9 cellular contexts compared by ENCODE assay signal in genomic region chr1:180881806-180882509, GRCh38. TPM values are rescaled to one million over a fixed set of nuclear protein-coding genes. Genes with fewer than 3 reads are reported as not detected.
A peak's percentile ranks its signal among the peaks of the same experiment; 100 is the strongest.
DNase-seq lines count a peak whose midpoint lies in the region; ATAC-seq and TF ChIP-seq lines count a peak whose summit lies in the region.
"Had no signal": no experiment of that assay in that cellular context is flagged by ENCODE, and none has a peak within 500 bp of the region (broad histone marks: within the 10 kb centered on the region; RNA-seq: fewer than 3 reads in every experiment).

No MANE protein-coding gene starts in this region.

- peak overlapping the region; percentile 19 for H3K27ac Mint-ChIP-seq in activated T-helper 17 cell treated with anti-CD3 and anti-CD28 coated beads, Interleukin-2, amount 50 U/mL, for 72 hours
- H3K27ac Mint-ChIP-seq in stimulated activated naive B cell treated with anti-CD40 and anti-IgM and Interleukin-4, amounts not matched to agents 10 μg/mL and 1 μg/mL and 100 μg/mL, for 72 hours: no peak overlapping the region
- H3K27ac Mint-ChIP-seq in stimulated activated memory B cell treated with anti-CD40 and anti-IgM and Interleukin-4, amounts not matched to agents 10 μg/mL and 1 μg/mL and 100 μg/mL, for 72 hours: no peak overlapping the region
- H3K27ac Mint-ChIP-seq: activated B cell treated with CpG ODN at 0.5 μM for 24 hours had no signal

- H2AFZ ChIP-seq in DND-41 (ENCODE audit: low read depth, low read length): no peak overlapping the region

- no peaks in the 10 kb centered on the region for H3K4me1 ChIP-seq in DND-41 (ENCODE audit: insufficient read depth, low read length)
- H3K4me1 ChIP-seq in left ventricle myocardium inferior: no peaks in the 10 kb centered on the region

- H3K9ac ChIP-seq in DND-41 (ENCODE audit: low read depth, low read length): no peak overlapping the region

- H3K27me3 Mint-ChIP-seq in activated T-helper 17 cell treated with anti-CD3 and anti-CD28 coated beads, Interleukin-2, amount 50 U/mL, for 72 hours: no peaks in the 10 kb centered on the region
- no peaks in the 10 kb centered on the region for H3K27me3 Mint-ChIP-seq in stimulated activated naive B cell treated with anti-CD40 and anti-IgM and Interleukin-4, amounts not matched to agents 10 μg/mL and 1 μg/mL and 100 μg/mL, for 72 hours
- H3K27me3 Mint-ChIP-seq in stimulated activated memory B cell treated with anti-CD40 and anti-IgM and Interleukin-4, amounts not matched to agents 10 μg/mL and 1 μg/mL and 100 μg/mL, for 72 hours: no peaks in the 10 kb centered on the region
- H3K27me3 Mint-ChIP-seq: activated B cell treated with CpG ODN at 0.5 μM for 24 hours had no signal

- TF ChIP-seq CTCF in DND-41 (IDR thresholded peaks at IDR 0.05; ENCODE audit: borderline replicate concordance, extremely low read depth, low read length, poor library complexity, severe bottlenecking) (peak; percentile 71), left ventricle myocardium inferior (IDR thresholded peaks at IDR 0.05; ENCODE audit: borderline replicate concordance) (peak; percentile 60)

- no peaks in the 10 kb centered on the region for H3K9me3 ChIP-seq in DND-41 (ENCODE audit: insufficient read depth, low read length, severe bottlenecking)
- no peaks in the 10 kb centered on the region for H3K9me3 ChIP-seq in left ventricle myocardium inferior (replicated peaks)

- H4K20me1 ChIP-seq in DND-41 (ENCODE audit: insufficient read depth, low read length): no peaks in the 10 kb centered on the region

- H3K4me3 Mint-ChIP-seq in activated T-helper 17 cell treated with anti-CD3 and anti-CD28 coated beads, Interleukin-2, amount 50 U/mL, for 72 hours: no peak overlapping the region
- H3K4me3 Mint-ChIP-seq in stimulated activated naive B cell treated with anti-CD40 and anti-IgM and Interleukin-4, amounts not matched to agents 10 μg/mL and 1 μg/mL and 100 μg/mL, for 72 hours: no peak overlapping the region
- H3K4me3 Mint-ChIP-seq in stimulated activated memory B cell treated with anti-CD40 and anti-IgM and Interleukin-4, amounts not matched to agents 10 μg/mL and 1 μg/mL and 100 μg/mL, for 72 hours: no peak overlapping the region
- H3K4me3 Mint-ChIP-seq: activated B cell treated with CpG ODN at 0.5 μM for 24 hours had no signal

- H3K36me3 Mint-ChIP-seq in activated T-helper 17 cell treated with anti-CD3 and anti-CD28 coated beads, Interleukin-2, amount 50 U/mL, for 72 hours (ENCODE audit: low read depth): peaks cover 32% of the 10 kb centered on the region
- H3K36me3 Mint-ChIP-seq in stimulated activated naive B cell treated with anti-CD40 and anti-IgM and Interleukin-4, amounts not matched to agents 10 μg/mL and 1 μg/mL and 100 μg/mL, for 72 hours: peaks cover 13 to 19% of the 10 kb centered on the region in 2 donors
- peaks cover 19% of the 10 kb centered on the region for H3K36me3 Mint-ChIP-seq in stimulated activated memory B cell treated with anti-CD40 and anti-IgM and Interleukin-4, amounts not matched to agents 10 μg/mL and 1 μg/mL and 100 μg/mL, for 72 hours

- H3K4me3 ChIP-seq in DND-41 (ENCODE audit: low read depth in 1 of 2, low read length in 2 of 2) (no peak overlapping the region), left ventricle myocardium inferior (no peak overlapping the region)

- H3K27me3 ChIP-seq in DND-41 (ENCODE audit: insufficient read depth, low read length, poor library complexity) (no peaks in the 10 kb centered on the region), left ventricle myocardium inferior (ENCODE audit: low read depth) (no peaks in the 10 kb centered on the region)

- H3K27ac ChIP-seq in DND-41 (ENCODE audit: low read length) (no peak overlapping the region), left ventricle myocardium inferior (replicated peaks) (peak overlapping the region; percentile 24)

- no peak overlapping the region for H3K4me2 ChIP-seq in DND-41 (ENCODE audit: insufficient read depth, low read length)

- no peaks in the 10 kb centered on the region for H3K9me3 Mint-ChIP-seq in activated T-helper 17 cell treated with anti-CD3 and anti-CD28 coated beads, Interleukin-2, amount 50 U/mL, for 72 hours
- H3K9me3 Mint-ChIP-seq in stimulated activated naive B cell treated with anti-CD40 and anti-IgM and Interleukin-4, amounts not matched to agents 10 μg/mL and 1 μg/mL and 100 μg/mL, for 72 hours: no peaks in the 10 kb centered on the region
- no peaks in the 10 kb centered on the region for H3K9me3 Mint-ChIP-seq in stimulated activated memory B cell treated with anti-CD40 and anti-IgM and Interleukin-4, amounts not matched to agents 10 μg/mL and 1 μg/mL and 100 μg/mL, for 72 hours
- H3K9me3 Mint-ChIP-seq: activated B cell treated with CpG ODN at 0.5 μM for 24 hours had no signal

- H3K79me2 ChIP-seq in DND-41 (ENCODE audit: insufficient read depth, low read length): no peaks in the 10 kb centered on the region

- no peaks in the 10 kb centered on the region for H3K4me1 Mint-ChIP-seq in activated T-helper 17 cell treated with anti-CD3 and anti-CD28 coated beads, Interleukin-2, amount 50 U/mL, for 72 hours
- peaks cover 12 to 17% of the 10 kb centered on the region in 2 donors for H3K4me1 Mint-ChIP-seq in stimulated activated naive B cell treated with anti-CD40 and anti-IgM and Interleukin-4, amounts not matched to agents 10 μg/mL and 1 μg/mL and 100 μg/mL, for 72 hours
- peaks cover 6% of the 10 kb centered on the region for H3K4me1 Mint-ChIP-seq in stimulated activated memory B cell treated with anti-CD40 and anti-IgM and Interleukin-4, amounts not matched to agents 10 μg/mL and 1 μg/mL and 100 μg/mL, for 72 hours
- H3K4me1 Mint-ChIP-seq: activated B cell treated with CpG ODN at 0.5 μM for 24 hours had no signal

- DNase-seq in DND-41 (no peak), HCEC 1CT (peak; percentile 73), NCI-H2227 (lab: John Stamatoyannopoulos, UW; ENCODE audit: unreplicated experiment) (peak; percentile 41), left ventricle myocardium inferior (no peak)
- no peak for DNase-seq in stimulated activated naive B cell treated with anti-CD40 and anti-IgM and Interleukin-4, amounts not matched to agents 10 μg/mL and 1 μg/mL and 100 μg/mL, for 72 hours
- DNase-seq: activated B cell treated with CpG ODN at 0.5 μM for 24 hours had no signal

- intact Hi-C loops in left ventricle myocardium inferior (cut with micrococcal nuclease): loop anchor here (10.0 kb wide), 1 partner anchor 283 kb away; no protein-coding TSS in a partner anchor

- ATAC-seq in DND-41 (ENCODE audit: insufficient read depth, low read depth) (peak; percentile 88), GM19452 (IDR thresholded peaks at IDR 0.05; ENCODE audit: unreplicated experiment) (no peak)
- peak; percentile 43 for ATAC-seq in activated T-helper 17 cell treated with anti-CD3 and anti-CD28 coated beads, Interleukin-2, amount 50 U/mL, for 72 hours (replicated peaks)
- peak; percentile 49 for ATAC-seq in stimulated activated naive B cell treated with anti-CD40 and anti-IgM and Interleukin-4, amounts not matched to agents 10 μg/mL and 1 μg/mL and 100 μg/mL, for 72 hours (replicated peaks)
- no peak for ATAC-seq in stimulated activated memory B cell treated with anti-CD40 and anti-IgM and Interleukin-4, amounts not matched to agents 10 μg/mL and 1 μg/mL and 100 μg/mL, for 72 hours

- H3K36me3 ChIP-seq in DND-41 (ENCODE audit: insufficient read depth, low read length) (peaks cover 10% of the 10 kb centered on the region), left ventricle myocardium inferior (peaks cover 39% of the 10 kb centered on the region)

RNA-seq across cellular contexts. Expression of gene KIAA1614, which starts 30.7 kb away (rescaled TPM):
- under 1 TPM; 0.04 to 0.19 TPM for total RNA-seq in activated T-helper 17 cell treated with anti-CD3 and anti-CD28 coated beads, Interleukin-2, amount 50 U/mL, for 72 hours
- total RNA-seq in left ventricle myocardium inferior: 9.1 TPM

Comparison
In these comparisons a context has a peak if more than half of its experiments do, and no peak if none do; other contexts are left out.
1. ATAC-seq: peak in DND-41 (single experiment), activated T-helper 17 cell treated with anti-CD3 and anti-CD28 coated beads, Interleukin-2, amount 50 U/mL, for 72 hours (single experiment) and stimulated activated naive B cell treated with anti-CD40 and anti-IgM and Interleukin-4, amounts not matched to agents 10 μg/mL and 1 μg/mL and 100 μg/mL, for 72 hours (2 of 2); none in GM19452 (single experiment) and stimulated activated memory B cell treated with anti-CD40 and anti-IgM and Interleukin-4, amounts not matched to agents 10 μg/mL and 1 μg/mL and 100 μg/mL, for 72 hours (single experiment).
2. DNase-seq: peak in HCEC 1CT (single experiment) and NCI-H2227 (single experiment); none in DND-41 (single experiment), left ventricle myocardium inferior (single experiment) and stimulated activated naive B cell treated with anti-CD40 and anti-IgM and Interleukin-4, amounts not matched to agents 10 μg/mL and 1 μg/mL and 100 μg/mL, for 72 hours (single experiment).